1 cellular context compared by ENCODE assay signal in the genomic region with DNA sequence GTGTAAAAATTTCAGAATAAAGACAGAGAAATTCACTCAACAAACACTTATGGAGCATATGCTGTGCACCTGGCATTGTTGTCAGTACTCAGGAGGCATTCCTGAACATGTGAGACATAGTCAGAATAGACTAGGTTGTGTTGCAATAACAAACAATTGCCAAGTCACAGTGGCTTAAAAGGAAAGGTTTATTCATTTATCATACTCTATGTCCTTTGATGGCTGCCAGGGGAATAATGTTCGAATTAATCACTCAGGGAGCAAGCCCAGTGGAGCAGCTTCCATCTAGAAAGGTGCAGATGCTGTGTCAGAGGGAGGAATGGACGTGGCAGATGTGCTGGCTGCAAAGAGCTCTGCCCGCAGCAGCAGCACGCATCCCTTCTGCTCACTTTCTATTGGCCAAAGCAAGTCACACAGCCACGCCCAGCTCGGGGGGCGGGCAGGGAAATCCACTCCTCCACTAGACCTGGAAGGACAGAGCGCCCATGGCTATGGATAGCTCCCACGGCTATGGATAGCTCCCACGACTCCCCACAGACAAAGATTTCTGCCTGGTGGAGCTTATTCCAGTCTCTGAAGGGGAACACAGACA.
TF ChIP-seq lines count a peak whose summit lies in the region.

No MANE protein-coding gene starts in this region.

TF ChIP-seq in SK-N-SH treated with all-trans-retinoic acid at 6 μM for 48 hours, 23 proteins besides CTCF, POLR2A, EP300 and RAD21 (continued from another document):
- TF ChIP-seq, protein P1, sequence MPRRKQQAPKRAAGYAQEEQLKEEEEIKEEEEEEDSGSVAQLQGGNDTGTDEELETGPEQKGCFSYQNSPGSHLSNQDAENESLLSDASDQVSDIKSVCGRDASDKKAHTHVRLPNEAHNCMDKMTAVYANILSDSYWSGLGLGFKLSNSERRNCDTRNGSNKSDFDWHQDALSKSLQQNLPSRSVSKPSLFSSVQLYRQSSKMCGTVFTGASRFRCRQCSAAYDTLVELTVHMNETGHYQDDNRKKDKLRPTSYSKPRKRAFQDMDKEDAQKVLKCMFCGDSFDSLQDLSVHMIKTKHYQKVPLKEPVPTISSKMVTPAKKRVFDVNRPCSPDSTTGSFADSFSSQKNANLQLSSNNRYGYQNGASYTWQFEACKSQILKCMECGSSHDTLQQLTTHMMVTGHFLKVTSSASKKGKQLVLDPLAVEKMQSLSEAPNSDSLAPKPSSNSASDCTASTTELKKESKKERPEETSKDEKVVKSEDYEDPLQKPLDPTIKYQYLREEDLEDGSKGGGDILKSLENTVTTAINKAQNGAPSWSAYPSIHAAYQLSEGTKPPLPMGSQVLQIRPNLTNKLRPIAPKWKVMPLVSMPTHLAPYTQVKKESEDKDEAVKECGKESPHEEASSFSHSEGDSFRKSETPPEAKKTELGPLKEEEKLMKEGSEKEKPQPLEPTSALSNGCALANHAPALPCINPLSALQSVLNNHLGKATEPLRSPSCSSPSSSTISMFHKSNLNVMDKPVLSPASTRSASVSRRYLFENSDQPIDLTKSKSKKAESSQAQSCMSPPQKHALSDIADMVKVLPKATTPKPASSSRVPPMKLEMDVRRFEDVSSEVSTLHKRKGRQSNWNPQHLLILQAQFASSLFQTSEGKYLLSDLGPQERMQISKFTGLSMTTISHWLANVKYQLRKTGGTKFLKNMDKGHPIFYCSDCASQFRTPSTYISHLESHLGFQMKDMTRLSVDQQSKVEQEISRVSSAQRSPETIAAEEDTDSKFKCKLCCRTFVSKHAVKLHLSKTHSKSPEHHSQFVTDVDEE (CRISPR knock-in tag; IDR thresholded peaks at IDR 0.05): no peak
- TF ChIP-seq ESRRG (CRISPR knock-in tag; IDR thresholded peaks at IDR 0.05) (no peak), ZNF70 (CRISPR knock-in tag; IDR thresholded peaks at IDR 0.05) (no peak), TOX (CRISPR knock-in tag; IDR thresholded peaks at IDR 0.05; ENCODE audit: borderline replicate concordance) (no peak), OSR1 (CRISPR knock-in tag; IDR thresholded peaks at IDR 0.05) (no peak)
- TF ChIP-seq, protein P2, sequence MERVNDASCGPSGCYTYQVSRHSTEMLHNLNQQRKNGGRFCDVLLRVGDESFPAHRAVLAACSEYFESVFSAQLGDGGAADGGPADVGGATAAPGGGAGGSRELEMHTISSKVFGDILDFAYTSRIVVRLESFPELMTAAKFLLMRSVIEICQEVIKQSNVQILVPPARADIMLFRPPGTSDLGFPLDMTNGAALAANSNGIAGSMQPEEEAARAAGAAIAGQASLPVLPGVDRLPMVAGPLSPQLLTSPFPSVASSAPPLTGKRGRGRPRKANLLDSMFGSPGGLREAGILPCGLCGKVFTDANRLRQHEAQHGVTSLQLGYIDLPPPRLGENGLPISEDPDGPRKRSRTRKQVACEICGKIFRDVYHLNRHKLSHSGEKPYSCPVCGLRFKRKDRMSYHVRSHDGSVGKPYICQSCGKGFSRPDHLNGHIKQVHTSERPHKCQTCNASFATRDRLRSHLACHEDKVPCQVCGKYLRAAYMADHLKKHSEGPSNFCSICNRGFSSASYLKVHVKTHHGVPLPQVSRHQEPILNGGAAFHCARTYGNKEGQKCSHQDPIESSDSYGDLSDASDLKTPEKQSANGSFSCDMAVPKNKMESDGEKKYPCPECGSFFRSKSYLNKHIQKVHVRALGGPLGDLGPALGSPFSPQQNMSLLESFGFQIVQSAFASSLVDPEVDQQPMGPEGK (CRISPR knock-in tag; IDR thresholded peaks at IDR 0.05; ENCODE audit: borderline replicate concordance): no peak
TF ChIP-seq in SK-N-SH treated with all-trans-retinoic acid at 6 μM for 48 hours: peak in this region for 0.
